ENCODE assay signal across 23 cellular contexts in the genomic region with DNA sequence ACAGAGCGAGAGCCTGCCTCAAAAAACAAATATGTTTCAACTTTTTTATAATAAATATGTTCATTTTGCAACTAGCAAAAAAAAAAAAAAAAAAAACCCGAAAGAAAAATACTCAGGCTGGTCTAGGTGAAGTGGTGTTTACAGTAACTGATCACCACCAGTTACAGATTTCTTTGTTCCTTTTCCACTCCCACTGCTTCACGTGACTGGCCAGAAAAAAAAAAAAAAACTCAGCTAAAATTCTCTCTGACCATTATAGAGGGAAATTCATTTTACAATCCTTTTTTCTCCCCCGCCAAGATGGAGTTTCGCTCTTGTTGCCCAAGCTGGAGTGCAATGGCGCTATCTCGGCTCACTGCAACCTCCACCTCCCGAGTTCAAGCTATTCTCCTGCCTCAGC. TPM values are rescaled to one million over a fixed set of nuclear protein-coding genes. Genes with fewer than 3 reads are reported as not detected.
DNase-seq lines count a peak whose midpoint lies in the region; ATAC-seq and TF ChIP-seq lines count a peak whose summit lies in the region.
"Had no signal": no experiment of that assay in that cellular context is flagged by ENCODE, and none has a peak within 500 bp of the region (broad histone marks: within the 10 kb centered on the region; RNA-seq: fewer than 3 reads in every experiment).

No MANE protein-coding gene starts in this region.

- no peaks in the 10 kb centered on the region for H3K9me3 Mint-ChIP-seq in activated T-cell treated with anti-CD3 and anti-CD28 coated beads, Interleukin-2, amount 50 U/mL, for 24 hours
- H3K9me3 Mint-ChIP-seq in activated T-cell treated with anti-CD3 and anti-CD28 coated beads, Interleukin-2, amount 50 U/mL, for 72 hours = no peaks in the 10 kb centered on the region
- no peaks in the 10 kb centered on the region for H3K9me3 Mint-ChIP-seq in activated CD4-positive, alpha-beta memory T cell treated with anti-CD3 and anti-CD28 coated beads, Interleukin-2, amount 10 ng/mL, durations not matched to agents 7 days and 5 days
- H3K9me3 Mint-ChIP-seq in effector memory CD8-positive, alpha-beta T cell = no peaks in the 10 kb centered on the region
- H3K9me3 Mint-ChIP-seq: dendritic cell treated with granulocyte-macrophage colony-stimulating factor and Interleukin-4, amounts not matched to agents 40 ng/mL and 50 ng/mL, for 4 days; H9; nephron progenitor cell; T-cell had no signal

- CTCF ChIA-PET in activated CD4-positive, alpha-beta memory T cell treated with anti-CD3 and anti-CD28 coated beads, Interleukin-2, amount 10 ng/mL, durations not matched to agents 7 days and 5 days (lab: Charles Lee) = interaction anchor here (0.7 to 4.6 kb wide), 7 partner anchors 24 to 172 kb away, joined by 3 to 36 read pairs (median 6); no protein-coding TSS in a partner anchor

- peaks cover 9% of the 10 kb centered on the region for H3K36me3 ChIP-seq in thoracic aorta
- H3K36me3 ChIP-seq: ovary had no signal

- POLR2A ChIA-PET in activated CD4-positive, alpha-beta memory T cell treated with anti-CD3 and anti-CD28 coated beads, Interleukin-2, amount 10 ng/mL, durations not matched to agents 7 days and 5 days (lab: Charles Lee) = interaction anchor here (1.1 to 2.0 kb wide), 3 partner anchors 28 to 119 kb away, joined by 3 to 8 read pairs (median 4); no protein-coding TSS in a partner anchor

- no peak for ATAC-seq in activated T-cell treated with anti-CD3 and anti-CD28 coated beads, Interleukin-2, amount 50 U/mL, for 72 hours (replicated peaks in 1 of 2)
- ATAC-seq in effector memory CD8-positive, alpha-beta T cell (replicated peaks) = no peak
- ATAC-seq in thoracic aorta (ENCODE audit: insufficient number of reproducible peaks, low FRiP score, low read depth) = no peak
- no peak for ATAC-seq in HG02642 (IDR thresholded peaks at IDR 0.05; ENCODE audit: poor library complexity, unreplicated experiment)
- ATAC-seq in GM18519 (IDR thresholded peaks at IDR 0.05; ENCODE audit: low FRiP score, unreplicated experiment) = no peak
- ATAC-seq: T-cell had no signal

- TF ChIP-seq CTCF in thoracic aorta (IDR thresholded peaks at IDR 0.05) = no peak

- peaks cover 48 to 72% of the 10 kb centered on the region in 2 donors for H3K4me1 ChIP-seq in thoracic aorta (ENCODE audit: control insufficient read depth in 1 of 2, low read depth in 2 of 2)

- H3K36me3 Mint-ChIP-seq in activated T-cell treated with anti-CD3 and anti-CD28 coated beads, Interleukin-2, amount 50 U/mL, for 24 hours (ENCODE audit: low read depth) = peaks cover 75% of the 10 kb centered on the region
- H3K36me3 Mint-ChIP-seq in activated T-cell treated with anti-CD3 and anti-CD28 coated beads, Interleukin-2, amount 50 U/mL, for 72 hours (ENCODE audit: insufficient read depth in 2 of 2) = peaks cover 7 to 29% of the 10 kb centered on the region in 2 donors
- peaks cover 43% of the 10 kb centered on the region for H3K36me3 Mint-ChIP-seq in activated CD4-positive, alpha-beta memory T cell treated with anti-CD3 and anti-CD28 coated beads, Interleukin-2, amount 10 ng/mL, durations not matched to agents 7 days and 5 days (ENCODE audit: low read depth)
- H3K36me3 Mint-ChIP-seq in effector memory CD8-positive, alpha-beta T cell (ENCODE audit: insufficient read depth) = peaks cover 66% of the 10 kb centered on the region

- H3K27ac ChIP-seq in thoracic aorta = peak overlapping the region; percentile 62 to 81
- H3K27ac ChIP-seq: BLaER1 treated with 17β-estradiol and CSF1 and Interleukin-3, amounts not matched to agents 10 nM and 100 nM; ovary had no signal

- peaks cover 58% of the 10 kb centered on the region for H3K4me1 Mint-ChIP-seq in activated T-cell treated with anti-CD3 and anti-CD28 coated beads, Interleukin-2, amount 50 U/mL, for 24 hours (ENCODE audit: low read depth)
- peaks cover 62% of the 10 kb centered on the region for H3K4me1 Mint-ChIP-seq in activated T-cell treated with anti-CD3 and anti-CD28 coated beads, Interleukin-2, amount 50 U/mL, for 72 hours (ENCODE audit: low read depth)
- H3K4me1 Mint-ChIP-seq in activated CD4-positive, alpha-beta memory T cell treated with anti-CD3 and anti-CD28 coated beads, Interleukin-2, amount 10 ng/mL, durations not matched to agents 7 days and 5 days = peaks cover 58% of the 10 kb centered on the region
- peaks cover 18 to 35% of the 10 kb centered on the region in 2 donors for H3K4me1 Mint-ChIP-seq in effector memory CD8-positive, alpha-beta T cell (ENCODE audit: low read depth in 2 of 2)

- no peak overlapping the region for H3K4me3 ChIP-seq in thoracic aorta
- H3K4me3 ChIP-seq: BLaER1 treated with 17β-estradiol and CSF1 and Interleukin-3, amounts not matched to agents 10 nM and 100 nM; cardiac muscle cell; ovary had no signal

- H3K27me3 Mint-ChIP-seq in activated T-cell treated with anti-CD3 and anti-CD28 coated beads, Interleukin-2, amount 50 U/mL, for 24 hours = no peaks in the 10 kb centered on the region
- no peaks in the 10 kb centered on the region for H3K27me3 Mint-ChIP-seq in activated T-cell treated with anti-CD3 and anti-CD28 coated beads, Interleukin-2, amount 50 U/mL, for 72 hours (ENCODE audit: low read depth)
- H3K27me3 Mint-ChIP-seq in activated CD4-positive, alpha-beta memory T cell treated with anti-CD3 and anti-CD28 coated beads, Interleukin-2, amount 10 ng/mL, durations not matched to agents 7 days and 5 days = no peaks in the 10 kb centered on the region
- H3K27me3 Mint-ChIP-seq in effector memory CD8-positive, alpha-beta T cell = no peaks in the 10 kb centered on the region
- H3K27me3 Mint-ChIP-seq: dendritic cell treated with granulocyte-macrophage colony-stimulating factor and Interleukin-4, amounts not matched to agents 40 ng/mL and 50 ng/mL, for 4 days; T-cell had no signal

- DNase-seq in activated T-cell treated with anti-CD3 and anti-CD28 coated beads, Interleukin-2, amount 50 U/mL, for 24 hours = no peak
- DNase-seq in activated T-cell treated with anti-CD3 and anti-CD28 coated beads, Interleukin-2, amount 50 U/mL, for 72 hours = no peak
- DNase-seq in activated CD4-positive, alpha-beta memory T cell treated with anti-CD3 and anti-CD28 coated beads, Interleukin-2, amount 10 ng/mL, durations not matched to agents 7 days and 5 days = no peak
- no peak for DNase-seq in effector memory CD8-positive, alpha-beta T cell
- DNase-seq in thoracic aorta (ENCODE audit: low spot score) (no peak), UCSD-AML1 (lab: John Stamatoyannopoulos, UW; ENCODE audit: unreplicated experiment) (no peak)
- DNase-seq: activated CD4-positive, alpha-beta T cell treated with anti-CD3 and anti-CD28 coated beads for 4 hours; activated gamma-delta T cell treated with Interleukin-2 at 50 U/mL for 16 hours; anterior cingulate cortex; H9; islet precursor cell; Kasumi-1; MV-4-11; NCI-H524; nephron progenitor cell; ovary; stimulated activated CD4-positive, alpha-beta T cell treated with anti-CD3 and anti-CD28 coated beads, Interleukin-4, amount 100 ng/mL, for 4 hours; T-cell had no signal

- H3K27ac Mint-ChIP-seq in activated T-cell treated with anti-CD3 and anti-CD28 coated beads, Interleukin-2, amount 50 U/mL, for 24 hours = peak overlapping the region; percentile 64
- no peak overlapping the region for H3K27ac Mint-ChIP-seq in activated T-cell treated with anti-CD3 and anti-CD28 coated beads, Interleukin-2, amount 50 U/mL, for 72 hours
- peak overlapping the region; percentile 2 for H3K27ac Mint-ChIP-seq in activated CD4-positive, alpha-beta memory T cell treated with anti-CD3 and anti-CD28 coated beads, Interleukin-2, amount 10 ng/mL, durations not matched to agents 7 days and 5 days
- H3K27ac Mint-ChIP-seq in effector memory CD8-positive, alpha-beta T cell = peak overlapping the region; percentile 51 to 56
- H3K27ac Mint-ChIP-seq: dendritic cell treated with granulocyte-macrophage colony-stimulating factor and Interleukin-4, amounts not matched to agents 40 ng/mL and 50 ng/mL, for 4 days; nephron progenitor cell had no signal

- no peaks in the 10 kb centered on the region for H3K9me3 ChIP-seq in thoracic aorta
- H3K9me3 ChIP-seq: BLaER1 treated with 17β-estradiol and CSF1 and Interleukin-3, amounts not matched to agents 10 nM and 100 nM; ovary had no signal

- no peak overlapping the region for H3K4me3 Mint-ChIP-seq in activated T-cell treated with anti-CD3 and anti-CD28 coated beads, Interleukin-2, amount 50 U/mL, for 24 hours
- H3K4me3 Mint-ChIP-seq in activated T-cell treated with anti-CD3 and anti-CD28 coated beads, Interleukin-2, amount 50 U/mL, for 72 hours = no peak overlapping the region
- no peak overlapping the region for H3K4me3 Mint-ChIP-seq in activated CD4-positive, alpha-beta memory T cell treated with anti-CD3 and anti-CD28 coated beads, Interleukin-2, amount 10 ng/mL, durations not matched to agents 7 days and 5 days
- H3K4me3 Mint-ChIP-seq in effector memory CD8-positive, alpha-beta T cell = no peak overlapping the region
- H3K4me3 Mint-ChIP-seq: dendritic cell treated with granulocyte-macrophage colony-stimulating factor and Interleukin-4, amounts not matched to agents 40 ng/mL and 50 ng/mL, for 4 days; H9; nephron progenitor cell had no signal

- H3K27me3 ChIP-seq in thoracic aorta (replicated peaks; ENCODE audit: insufficient read depth) = no peaks in the 10 kb centered on the region
- H3K27me3 ChIP-seq: BLaER1 treated with 17β-estradiol and CSF1 and Interleukin-3, amounts not matched to agents 10 nM and 100 nM; cardiac muscle cell; ovary had no signal

RNA-seq across cellular contexts. Expression of gene ASCC1, which starts 4.6 kb away (rescaled TPM):
- total RNA-seq in activated T-cell treated with anti-CD3 and anti-CD28 coated beads, Interleukin-2, amount 50 U/mL, for 72 hours = 10 to 100 TPM; 81.2 to 84.3 TPM
- total RNA-seq in activated CD4-positive, alpha-beta memory T cell treated with anti-CD3 and anti-CD28 coated beads, Interleukin-2, amount 10 ng/mL, durations not matched to agents 7 days and 5 days = 10 to 100 TPM; 35.5 to 36.2 TPM
- total RNA-seq in thoracic aorta = 10 to 100 TPM; 15.2 to 30.3 TPM

RNA-seq across cellular contexts. Expression of gene ANAPC16, which starts 4.8 kb away (rescaled TPM):
- total RNA-seq in activated T-cell treated with anti-CD3 and anti-CD28 coated beads, Interleukin-2, amount 50 U/mL, for 72 hours = 100 to 1,000 TPM; 183 to 197 TPM
- 100 to 1,000 TPM in 1 of 2 experiments, 10 to 100 TPM in 1; 94.2 to 101 TPM for total RNA-seq in activated CD4-positive, alpha-beta memory T cell treated with anti-CD3 and anti-CD28 coated beads, Interleukin-2, amount 10 ng/mL, durations not matched to agents 7 days and 5 days
- total RNA-seq in thoracic aorta = 10 to 100 TPM; 44.0 to 46.7 TPM

RNA-seq across cellular contexts. Expression of gene DDIT4, which starts 53.1 kb away (rescaled TPM):
- 1,000 to 10,000 TPM; 1,119 to 1,202 TPM for total RNA-seq in activated T-cell treated with anti-CD3 and anti-CD28 coated beads, Interleukin-2, amount 50 U/mL, for 72 hours
- 100 to 1,000 TPM; 475 to 481 TPM for total RNA-seq in activated CD4-positive, alpha-beta memory T cell treated with anti-CD3 and anti-CD28 coated beads, Interleukin-2, amount 10 ng/mL, durations not matched to agents 7 days and 5 days
- 100 to 1,000 TPM; 163 to 374 TPM for total RNA-seq in thoracic aorta
